ENCODE assay signal across 10 cellular contexts in the genomic region with DNA sequence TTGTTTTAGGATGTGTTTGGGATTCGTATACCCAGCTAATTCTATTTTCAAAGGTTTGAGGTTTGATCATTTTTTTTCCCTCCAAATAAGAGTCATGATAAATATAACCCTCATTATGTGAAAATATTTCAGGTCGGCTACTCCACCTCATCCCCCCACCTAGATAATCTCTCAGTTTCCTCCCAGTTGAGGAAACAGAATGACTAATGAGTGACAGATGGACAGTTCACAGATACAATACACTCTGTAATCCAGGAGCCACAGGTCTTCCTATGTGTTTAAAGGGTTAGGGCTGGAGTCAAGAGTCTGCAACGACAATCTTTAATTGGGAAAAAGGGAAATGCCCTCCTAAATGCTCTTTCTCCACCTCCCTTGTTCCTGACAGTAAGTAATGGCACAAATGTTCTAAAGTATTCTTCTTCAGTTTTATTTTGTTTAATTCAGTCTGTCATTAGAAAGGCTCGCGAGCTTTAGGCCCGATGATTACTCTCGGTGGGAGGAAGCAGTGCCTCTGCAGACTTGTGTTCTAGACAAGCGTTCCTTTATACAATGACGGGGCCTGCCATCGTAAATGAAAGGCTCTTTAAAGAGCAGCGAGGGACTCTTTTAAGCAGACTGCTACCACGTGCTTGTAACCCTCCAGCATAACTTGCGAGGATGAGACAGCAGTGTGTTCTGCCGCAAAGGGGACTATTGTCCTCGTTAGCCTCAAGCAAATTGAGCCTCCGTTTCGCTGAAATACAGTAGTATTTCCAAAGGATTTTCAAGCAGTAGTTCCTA.
DNase-seq lines count a peak whose midpoint lies in the region; ATAC-seq and TF ChIP-seq lines count a peak whose summit lies in the region.
"Had no signal": no experiment of that assay in that cellular context is flagged by ENCODE, and none has a peak within 500 bp of the region (broad histone marks: within the 10 kb centered on the region; RNA-seq: fewer than 3 reads in every experiment).

No MANE protein-coding gene starts in this region.

- H3K9me3 Mint-ChIP-seq in glutamatergic neuron (ENCODE audit: unreplicated experiment), result peaks cover 3% of the 10 kb centered on the region

- CTCF ChIA-PET in HEK293T (lab: Yijun Ruan, JAX), result no interaction called here

- H3K9ac ChIP-seq in skeletal muscle tissue (ENCODE audit: low read depth in 1 of 3, low read length in 3 of 3), result peak overlapping the region in 1 of 3 donors; percentile 12

- no peak for DNase-seq in HEK293T (ENCODE audit: extremely low spot score)
- DNase-seq in NCI-H82 treated with DMSO at 0.1 percent for 48 hours (lab: John Stamatoyannopoulos, UW; ENCODE audit: unreplicated experiment), result peak; percentile 57
- DNase-seq in glutamatergic neuron, result peak; percentile 17
- DNase-seq: activated CD8-positive, alpha-beta memory T cell treated with anti-CD3 and anti-CD28 coated beads, Interleukin-2, amount 50 U/mL, for 48 hours; NCI-H2029 treated with DMSO at 0.1 percent for 48 hours had no signal

- peaks cover 49% of the 10 kb centered on the region for H3K4me1 Mint-ChIP-seq in glutamatergic neuron (ENCODE audit: low read depth, unreplicated experiment)

- peak overlapping the region; percentile 14 for H3K27ac ChIP-seq in skeletal muscle tissue (ENCODE audit: low read depth, low read length)

- TF ChIP-seq CTCF in glutamatergic neuron (IDR thresholded peaks at IDR 0.05; ENCODE audit: partially characterized antibody, unreplicated experiment), result no peak

- no peaks in the 10 kb centered on the region for H3K36me3 Mint-ChIP-seq in glutamatergic neuron (ENCODE audit: unreplicated experiment)

- peak overlapping the region; percentile 64 for H3K27ac Mint-ChIP-seq in glutamatergic neuron (ENCODE audit: unreplicated experiment)

- H3K36me3 ChIP-seq in skeletal muscle tissue (ENCODE audit: control insufficient read depth in 3 of 3, insufficient read depth in 3 of 3, low read length in 3 of 3), result peaks cover 0 to 9% (median 8%) of the 10 kb centered on the region in 3 donors

- H3K4me3 Mint-ChIP-seq in glutamatergic neuron (ENCODE audit: unreplicated experiment), result peak overlapping the region; percentile 41

- peaks cover 8 to 27% (median 23%) of the 10 kb centered on the region in 3 donors for H3K4me1 ChIP-seq in skeletal muscle tissue (ENCODE audit: control insufficient read depth in 3 of 3, insufficient read depth in 3 of 3, low read length in 3 of 3)

- POLR2A ChIA-PET in HEK293T (lab: Yijun Ruan, JAX), result no interaction called here

- no peaks in the 10 kb centered on the region for H3K27me3 ChIP-seq in skeletal muscle tissue (ENCODE audit: control insufficient read depth in 3 of 3, insufficient read depth in 3 of 3, low read length in 3 of 3)

- H3K4me3 ChIP-seq in skeletal muscle tissue (ENCODE audit: low read length in 3 of 3), result no peak overlapping the region

- H3K9me3 ChIP-seq in skeletal muscle tissue (ENCODE audit: control insufficient read depth in 3 of 3, low read length in 3 of 3), result no peaks in the 10 kb centered on the region

- no peaks in the 10 kb centered on the region for H3K27me3 Mint-ChIP-seq in glutamatergic neuron (ENCODE audit: unreplicated experiment)

- no peak for ATAC-seq in HG03045 (IDR thresholded peaks at IDR 0.05; ENCODE audit: unreplicated experiment)
- ATAC-seq in activated CD4-positive, CD25-positive, alpha-beta regulatory T cell treated with anti-CD3 and anti-CD28 coated beads, Interleukin-2, amount 50 U/mL, for 24 hours, result no peak
- ATAC-seq in GM18502 (IDR thresholded peaks at IDR 0.05; ENCODE audit: poor library complexity, unreplicated experiment), result no peak
- ATAC-seq: Panc1 had no signal

TF ChIP-seq in HEK293T, 16 proteins besides CTCF, POLR2A, EP300 and RAD21:
- TF ChIP-seq L3MBTL2 (conservative IDR thresholded peaks at IDR 0.05) (peak; percentile 53), FOXM1 (IDR thresholded peaks at IDR 0.05; ENCODE audit: borderline replicate concordance) (no peak)
